Comparison of ENCODE assay signal across 8 cellular contexts in the genomic region with DNA sequence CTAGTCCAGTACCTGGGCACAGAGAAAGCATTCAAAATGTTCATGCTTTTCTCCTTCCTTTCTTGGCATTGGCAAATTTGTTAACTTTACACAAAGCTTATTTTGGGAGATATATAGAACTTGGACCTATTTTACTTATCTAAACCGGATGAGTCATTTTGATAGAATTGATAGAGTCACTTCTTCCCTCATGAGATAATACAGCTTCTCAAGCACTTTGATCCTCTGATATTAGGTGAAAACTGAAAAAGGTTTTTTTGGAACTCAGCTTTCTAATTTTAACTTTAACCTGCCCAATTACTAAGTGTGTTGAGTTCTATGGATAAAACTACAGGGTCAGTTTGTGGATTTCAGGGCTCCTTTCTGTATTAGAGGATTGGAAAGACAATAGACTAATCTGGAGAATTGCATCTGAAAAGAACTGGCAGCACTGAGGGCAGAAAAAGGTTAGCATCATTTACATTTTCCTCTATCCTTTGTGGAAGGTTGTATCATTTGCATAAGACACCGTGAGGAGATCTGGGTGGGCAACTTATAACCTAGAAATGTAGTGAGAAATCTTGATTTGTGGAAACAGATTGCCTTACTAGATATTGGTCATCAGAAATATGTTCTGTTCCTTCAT. TPM values are rescaled to one million over a fixed set of nuclear protein-coding genes. Genes with fewer than 3 reads are reported as not detected.
DNase-seq lines count a peak whose midpoint lies in the region; ATAC-seq and TF ChIP-seq lines count a peak whose summit lies in the region.

No MANE protein-coding gene starts in this region.

- H3K36me3 ChIP-seq in fibroblast of lung (ENCODE audit: control insufficient read depth, insufficient read depth, low read length) (no peaks in the 10 kb centered on the region), prostate gland (no peaks in the 10 kb centered on the region)

- POLR2A ChIA-PET in activated CD4-positive, alpha-beta T cell treated with anti-CD3 and anti-CD28 coated beads for 36 hours (lab: Charles Lee) = no interaction called here
- POLR2A ChIA-PET in T-cell (lab: Charles Lee) = interaction anchor here (0.6 kb wide), 3 partner anchors 9 to 174 kb away, joined by 3 to 5 read pairs (median 3); no protein-coding TSS in a partner anchor

- TF ChIP-seq CTCF in fibroblast of lung (conservative IDR thresholded peaks at IDR 0.05 in 1 of 2, IDR thresholded peaks at IDR 0.05 in 1 of 2; ENCODE audit: low read depth in 1 of 2, low read length in 2 of 2) (no peak), prostate gland (IDR thresholded peaks at IDR 0.05) (no peak)

- H3K4me3 Mint-ChIP-seq in activated CD4-positive, alpha-beta T cell treated with anti-CD3 and anti-CD28 coated beads for 36 hours = peak overlapping the region; percentile 96
- peak overlapping the region; percentile 97 to 99 (median 98) for H3K4me3 Mint-ChIP-seq in T-cell
- H3K4me3 Mint-ChIP-seq in stimulated activated memory B cell treated with anti-CD40 and anti-IgM and Interleukin-4, amounts not matched to agents 10 μg/mL and 1 μg/mL and 100 μg/mL, for 72 hours = peak overlapping the region; percentile 98

- H3K27me3 ChIP-seq in fibroblast of lung (ENCODE audit: control insufficient read depth, insufficient read depth, low read length) = no peaks in the 10 kb centered on the region
- H3K27me3 ChIP-seq in prostate gland (replicated peaks; ENCODE audit: insufficient read depth) = no peaks in the 10 kb centered on the region

- peaks cover 62% of the 10 kb centered on the region for H3K79me2 ChIP-seq in fibroblast of lung (ENCODE audit: control insufficient read depth, insufficient read depth, low read length)

- H3K4me1 ChIP-seq in fibroblast of lung (ENCODE audit: control insufficient read depth, extremely low read depth, insufficient read depth, low read length) (peaks cover 2% of the 10 kb centered on the region), prostate gland (replicated peaks) (no peaks in the 10 kb centered on the region)

- peak overlapping the region; percentile 88 for H3K27ac Mint-ChIP-seq in activated CD4-positive, alpha-beta T cell treated with anti-CD3 and anti-CD28 coated beads for 36 hours
- peak overlapping the region; percentile 57 to 99 for H3K27ac Mint-ChIP-seq in T-cell
- H3K27ac Mint-ChIP-seq in stimulated activated memory B cell treated with anti-CD40 and anti-IgM and Interleukin-4, amounts not matched to agents 10 μg/mL and 1 μg/mL and 100 μg/mL, for 72 hours = peak overlapping the region; percentile 96

- no peaks in the 10 kb centered on the region for H4K20me1 ChIP-seq in fibroblast of lung (ENCODE audit: control insufficient read depth, extremely low read depth, insufficient read depth, low read length)

- intact Hi-C loops in activated CD4-positive, alpha-beta T cell treated with anti-CD3 and anti-CD28 coated beads for 36 hours (cut with DNase I, micrococcal nuclease) = loop anchor here (2.0 to 10.0 kb wide), 5 partner anchors 23 to 627 kb away; partner anchors contain the start of genes KLHL13 (in 1 of the 2) and LONRF3 (in 1 of the 2)
- intact Hi-C loops in prostate gland (cut with DNase I) = no loop called here

- H3K27ac ChIP-seq in fibroblast of lung (ENCODE audit: insufficient read depth, low read length) = no peak overlapping the region
- H3K27ac ChIP-seq in prostate gland = no peak overlapping the region

- no peaks in the 10 kb centered on the region for H3K27me3 Mint-ChIP-seq in activated CD4-positive, alpha-beta T cell treated with anti-CD3 and anti-CD28 coated beads for 36 hours
- H3K27me3 Mint-ChIP-seq in T-cell = no peaks in the 10 kb centered on the region
- H3K27me3 Mint-ChIP-seq in stimulated activated memory B cell treated with anti-CD40 and anti-IgM and Interleukin-4, amounts not matched to agents 10 μg/mL and 1 μg/mL and 100 μg/mL, for 72 hours = no peaks in the 10 kb centered on the region

- H3K4me2 ChIP-seq in fibroblast of lung (ENCODE audit: extremely low read depth, insufficient read depth, low read length) = peak overlapping the region; percentile 69

- H3K36me3 Mint-ChIP-seq in activated CD4-positive, alpha-beta T cell treated with anti-CD3 and anti-CD28 coated beads for 36 hours (ENCODE audit: low read depth) = no peaks in the 10 kb centered on the region
- H3K36me3 Mint-ChIP-seq in T-cell = no peaks in the 10 kb centered on the region
- H3K36me3 Mint-ChIP-seq in stimulated activated memory B cell treated with anti-CD40 and anti-IgM and Interleukin-4, amounts not matched to agents 10 μg/mL and 1 μg/mL and 100 μg/mL, for 72 hours = no peaks in the 10 kb centered on the region

- WGBS in prostate gland = 50% methylated on average over 2 of the region's 2 CpGs

- CTCF ChIA-PET in activated CD4-positive, alpha-beta T cell treated with anti-CD3 and anti-CD28 coated beads for 36 hours (lab: Charles Lee) = interaction anchor here (0.8 to 1.1 kb wide), 2 partner anchors 55 to 387 kb away, joined by 3 read pairs; no protein-coding TSS in a partner anchor
- CTCF ChIA-PET in T-cell (lab: Charles Lee) = no interaction called here

- DNase-seq in activated CD4-positive, alpha-beta T cell treated with anti-CD3 and anti-CD28 coated beads for 36 hours = no peak
- DNase-seq in activated CD4-positive, alpha-beta T cell treated with anti-CD3 and anti-CD28 coated beads for 48 hours = no peak
- no peak for DNase-seq in T-cell
- DNase-seq in fibroblast of lung (ENCODE audit: low read depth in 2 of 2) = no peak
- DNase-seq in NCI-H524 treated with DMSO at 0.1 percent for 48 hours (lab: John Stamatoyannopoulos, UW) = no peak
- no peak for DNase-seq in prostate gland (ENCODE audit: low spot score)
- no peak for DNase-seq in DMS79 (lab: John Stamatoyannopoulos, UW)

- H2AFZ ChIP-seq in fibroblast of lung (ENCODE audit: low read length) = no peak overlapping the region

- H3K4me3 ChIP-seq in fibroblast of lung (replicated peaks in 1 of 4; ENCODE audit: control extremely low read depth in 1 of 4, insufficient read depth in 1 of 4, low read depth in 3 of 4, low read length in 4 of 4) = peak overlapping the region; percentile 78 to 95 (median 80)
- H3K4me3 ChIP-seq in prostate gland = no peak overlapping the region

- H3K9ac ChIP-seq in fibroblast of lung (ENCODE audit: insufficient read depth, low read length) = no peak overlapping the region

- peaks cover 39% of the 10 kb centered on the region for H3K4me1 Mint-ChIP-seq in activated CD4-positive, alpha-beta T cell treated with anti-CD3 and anti-CD28 coated beads for 36 hours
- peaks cover 46 to 58% (median 47%) of the 10 kb centered on the region in 3 donors for H3K4me1 Mint-ChIP-seq in T-cell
- H3K4me1 Mint-ChIP-seq in stimulated activated memory B cell treated with anti-CD40 and anti-IgM and Interleukin-4, amounts not matched to agents 10 μg/mL and 1 μg/mL and 100 μg/mL, for 72 hours = peaks cover 27% of the 10 kb centered on the region

- TF ChIP-seq POLR2A in prostate gland (IDR thresholded peaks at IDR 0.05) = no peak

- no peak for ATAC-seq in activated CD4-positive, alpha-beta T cell treated with anti-CD3 and anti-CD28 coated beads for 36 hours
- no peak for ATAC-seq in T-cell (replicated peaks in 1 of 4)
- ATAC-seq in stimulated activated memory B cell treated with anti-CD40 and anti-IgM and Interleukin-4, amounts not matched to agents 10 μg/mL and 1 μg/mL and 100 μg/mL, for 72 hours = no peak

- no peaks in the 10 kb centered on the region for H3K9me3 Mint-ChIP-seq in activated CD4-positive, alpha-beta T cell treated with anti-CD3 and anti-CD28 coated beads for 36 hours (ENCODE audit: low read depth)
- no peaks in the 10 kb centered on the region for H3K9me3 Mint-ChIP-seq in T-cell
- H3K9me3 Mint-ChIP-seq in stimulated activated memory B cell treated with anti-CD40 and anti-IgM and Interleukin-4, amounts not matched to agents 10 μg/mL and 1 μg/mL and 100 μg/mL, for 72 hours = no peaks in the 10 kb centered on the region

- H3K9me3 ChIP-seq in fibroblast of lung (ENCODE audit: control insufficient read depth, insufficient read depth, low read depth, low read length) (no peaks in the 10 kb centered on the region), prostate gland (no peaks in the 10 kb centered on the region)

RNA-seq across cellular contexts. Expression of gene WDR44, which starts 2.4 kb away (rescaled TPM):
- 1 to 10 TPM; 8.9 to 9.3 TPM for total RNA-seq in activated CD4-positive, alpha-beta T cell treated with anti-CD3 and anti-CD28 coated beads for 36 hours
- total RNA-seq in T-cell = 10 to 100 TPM; 13.6 to 21.4 (median 19.0) TPM
- 12.1 and 15.0 TPM in 2 replicates for total RNA-seq in fibroblast of lung
- polyA plus RNA-seq in fibroblast of lung = 20.6 and 22.8 TPM in 2 replicates
- polyA plus RNA-seq in fibroblast of lung (2012) = 10.4 and 11.6 TPM in 2 replicates
- 2.5 and 4.7 TPM in 2 replicates for polyA minus RNA-seq in fibroblast of lung (ENCODE audit: low replicate concordance)
- 10 to 100 TPM; 15.0 to 22.6 TPM for total RNA-seq in prostate gland

Comparison
In these comparisons a context has a peak if more than half of its experiments do, and no peak if none do; other contexts are left out.
1. H3K4me3 ChIP-seq: peak in fibroblast of lung (4 of 4); none in prostate gland (0 of 2).
2. Peak in every context shown above with its lines, with median percentiles within 50 percentile points of each other: H3K27ac Mint-ChIP-seq and H3K4me3 Mint-ChIP-seq.